ENCODE assay signal across 11 cellular contexts in the genomic region with DNA sequence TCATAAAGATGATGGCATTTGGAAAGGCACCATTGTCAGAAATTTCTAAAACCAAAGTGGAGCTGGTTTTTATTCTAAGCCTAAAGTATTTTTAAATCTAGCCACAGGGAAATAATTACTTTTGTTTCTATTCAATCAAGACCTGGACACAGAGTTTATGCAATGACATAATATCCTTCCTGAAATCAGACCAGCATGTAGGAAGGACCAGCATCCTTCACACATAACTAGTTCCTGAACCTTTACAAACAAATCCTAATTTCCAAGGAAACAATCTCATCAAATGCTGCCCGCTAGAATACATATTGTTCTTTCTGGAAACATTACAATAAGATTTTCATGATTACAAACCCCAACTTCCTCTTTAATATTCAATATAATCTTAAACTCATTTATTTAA. TPM values are rescaled to one million over a fixed set of nuclear protein-coding genes. Genes with fewer than 3 reads are reported as not detected.
A peak's percentile ranks its signal among the peaks of the same experiment; 100 is the strongest.
DNase-seq lines count a peak whose midpoint lies in the region; ATAC-seq, FAIRE-seq and TF ChIP-seq lines count a peak whose summit lies in the region.
"Had no signal": no experiment of that assay in that cellular context is flagged by ENCODE, and none has a peak within 500 bp of the region (broad histone marks: within the 10 kb centered on the region; RNA-seq: fewer than 3 reads in every experiment).

No MANE protein-coding gene starts in this region.

- peak overlapping the region; percentile 100 for H3K9ac ChIP-seq in astrocyte (ENCODE audit: low read length)

- no peak for ATAC-seq in GM18517 (IDR thresholded peaks at IDR 0.05; ENCODE audit: unreplicated experiment)

- peaks cover 64% of the 10 kb centered on the region for H3K79me2 ChIP-seq in astrocyte (ENCODE audit: insufficient read depth, low read length)

- TF ChIP-seq CTCF in astrocyte (IDR thresholded peaks at IDR 0.05; ENCODE audit: insufficient read depth, low read depth, low read length), result no peak
- no peak for TF ChIP-seq CTCF in glutamatergic neuron (IDR thresholded peaks at IDR 0.05; ENCODE audit: partially characterized antibody, unreplicated experiment)

- FAIRE-seq in astrocyte (lab: Jason Lieb, UNC), result peak; percentile 20

- no peaks in the 10 kb centered on the region for H3K9me3 ChIP-seq in astrocyte (ENCODE audit: insufficient read depth, low read depth, low read length)
- H3K9me3 ChIP-seq: testis had no signal

- peak overlapping the region; percentile 94 for H3K4me3 Mint-ChIP-seq in astrocyte (ENCODE audit: unreplicated experiment)
- H3K4me3 Mint-ChIP-seq in glutamatergic neuron (ENCODE audit: unreplicated experiment), result peak overlapping the region; percentile 92

- H3K27ac Mint-ChIP-seq in astrocyte (ENCODE audit: unreplicated experiment) (peak overlapping the region; percentile 99), glutamatergic neuron (ENCODE audit: unreplicated experiment) (peak overlapping the region; percentile 48)
- H3K27ac Mint-ChIP-seq: dendritic cell treated with granulocyte-macrophage colony-stimulating factor and Interleukin-4, amounts not matched to agents 40 ng/mL and 50 ng/mL, for 4 days had no signal

- peak overlapping the region; percentile 100 for H3K27ac ChIP-seq in astrocyte (ENCODE audit: low read depth, low read length)

- H3K9me3 Mint-ChIP-seq in astrocyte (ENCODE audit: unreplicated experiment) (no peaks in the 10 kb centered on the region), glutamatergic neuron (ENCODE audit: unreplicated experiment) (no peaks in the 10 kb centered on the region)
- H3K9me3 Mint-ChIP-seq: dendritic cell treated with granulocyte-macrophage colony-stimulating factor and Interleukin-4, amounts not matched to agents 40 ng/mL and 50 ng/mL, for 4 days had no signal

- DNase-seq in EH (ENCODE audit: low read depth), result peak; percentile 57
- peak; percentile 45 for DNase-seq in astrocyte (ENCODE audit: low read depth)
- no peak for DNase-seq in glutamatergic neuron
- DNase-seq in renal cortical epithelial cell (ENCODE audit: low read depth), result peak; percentile 55
- DNase-seq in nucleus accumbens (lab: John Stamatoyannopoulos, UW), result no peak
- DNase-seq in NCI-H2029 (lab: John Stamatoyannopoulos, UW), result no peak
- DNase-seq in MV-4-11 (lab: John Stamatoyannopoulos, UW), result no peak
- DNase-seq: COR-L47, testis had no signal

- no peak overlapping the region for H2AFZ ChIP-seq in astrocyte (ENCODE audit: low read depth, low read length)

- H3K4me1 Mint-ChIP-seq in astrocyte (ENCODE audit: low read depth, unreplicated experiment) (peaks cover 36% of the 10 kb centered on the region), glutamatergic neuron (ENCODE audit: low read depth, unreplicated experiment) (peaks cover 34% of the 10 kb centered on the region)

- H3K36me3 Mint-ChIP-seq in astrocyte (ENCODE audit: low read depth, unreplicated experiment) (no peaks in the 10 kb centered on the region), glutamatergic neuron (ENCODE audit: unreplicated experiment) (no peaks in the 10 kb centered on the region)

- H3K36me3 ChIP-seq in astrocyte (ENCODE audit: insufficient read depth, low read length), result peaks cover 12% of the 10 kb centered on the region

- H3K27me3 Mint-ChIP-seq in astrocyte (ENCODE audit: low read depth, unreplicated experiment) (no peaks in the 10 kb centered on the region), glutamatergic neuron (ENCODE audit: unreplicated experiment) (no peaks in the 10 kb centered on the region)
- H3K27me3 Mint-ChIP-seq: dendritic cell treated with granulocyte-macrophage colony-stimulating factor and Interleukin-4, amounts not matched to agents 40 ng/mL and 50 ng/mL, for 4 days had no signal

- peaks cover 43% of the 10 kb centered on the region for H3K4me1 ChIP-seq in astrocyte (ENCODE audit: insufficient read depth, low read length)

- H3K4me2 ChIP-seq in astrocyte (ENCODE audit: low read length), result peak overlapping the region; percentile 89

- H4K20me1 ChIP-seq in astrocyte (ENCODE audit: insufficient read depth, low read length), result no peaks in the 10 kb centered on the region

- H3K4me3 ChIP-seq in astrocyte (ENCODE audit: insufficient read depth, low read depth, low read length), result peak overlapping the region; percentile 97

- H3K27me3 ChIP-seq in astrocyte (ENCODE audit: insufficient read depth, low read length), result no peaks in the 10 kb centered on the region
- H3K27me3 ChIP-seq: testis had no signal

RNA-seq across cellular contexts. Expression of a gene that starts 1.5 kb away (rescaled TPM):
- 28.7 and 30.1 TPM in 2 replicates for total RNA-seq in astrocyte
- total RNA-seq in glutamatergic neuron (ENCODE audit: unreplicated experiment), result 36.4 TPM
- 11.6 and 53.2 TPM in 2 replicates for total RNA-seq in renal cortical epithelial cell

Comparison
In these comparisons a context has a peak if more than half of its experiments do, and no peak if none do; other contexts are left out.
1. DNase-seq: peak in EH (single experiment), astrocyte (single experiment) and renal cortical epithelial cell (single experiment); none in glutamatergic neuron (single experiment), nucleus accumbens (0 of 56), NCI-H2029 (single experiment) and MV-4-11 (single experiment).